Comparison of ENCODE assay signal across 18 cellular contexts in genomic region chr3:40078590-40078989, GRCh38.
DNase-seq lines count a peak whose midpoint lies in the region; ATAC-seq, FAIRE-seq and TF ChIP-seq lines count a peak whose summit lies in the region.
"Had no signal": no experiment of that assay in that cellular context is flagged by ENCODE, and none has a peak within 500 bp of the region (broad histone marks: within the 10 kb centered on the region; RNA-seq: fewer than 3 reads in every experiment).

No MANE protein-coding gene starts in this region.

- peak overlapping the region; percentile 12; the same call in 1 of the 2 replicates for H3K4me3 Mint-ChIP-seq in HFFc6

- no peaks in the 10 kb centered on the region for H3K79me2 ChIP-seq in keratinocyte (ENCODE audit: control insufficient read depth, insufficient read depth, low read length)

- no peaks in the 10 kb centered on the region for H3K36me3 ChIP-seq in keratinocyte (ENCODE audit: control insufficient read depth in 2 of 2, extremely low read depth in 1 of 2, insufficient read depth in 2 of 2, low read length in 2 of 2)
- H3K36me3 ChIP-seq: SJCRH30 had no signal

- H3K27me3 Mint-ChIP-seq in HFFc6 (ENCODE audit: insufficient read depth): no peaks in the 10 kb centered on the region

- H3K9me1 ChIP-seq in keratinocyte (ENCODE audit: control insufficient read depth, extremely low read depth, insufficient read depth, low read length): no peaks in the 10 kb centered on the region

- no peaks in the 10 kb centered on the region for H3K9me3 ChIP-seq in keratinocyte (ENCODE audit: control insufficient read depth, low read depth, low read length)
- H3K9me3 ChIP-seq: SJCRH30 had no signal

- H4K20me1 ChIP-seq in keratinocyte (ENCODE audit: control insufficient read depth, extremely low read depth, insufficient read depth, low read length): no peaks in the 10 kb centered on the region

- FAIRE-seq in keratinocyte (lab: Jason Lieb, UNC): no peak
- FAIRE-seq: HTR-8/SVneo had no signal

- peaks cover 17% of the 10 kb centered on the region for H3K4me1 ChIP-seq in keratinocyte (ENCODE audit: control insufficient read depth, extremely low read depth, insufficient read depth, low read length)
- H3K4me1 ChIP-seq: SJCRH30 had no signal

- no peak overlapping the region for H3K9ac ChIP-seq in keratinocyte (ENCODE audit: control insufficient read depth, extremely low read depth, insufficient read depth, low read length)

- dilution Hi-C loops in keratinocyte (cut with MboI; ENCODE audit: extremely low pct_ligation_motif_present, low sequenced_read_pairs): no loop called here

- H3K27ac ChIP-seq in keratinocyte (ENCODE audit: control insufficient read depth, insufficient read depth, low read length): no peak overlapping the region
- H3K27ac ChIP-seq: RWPE1, SJCRH30 had no signal

- no peak for ATAC-seq in GM21360 (IDR thresholded peaks at IDR 0.05; ENCODE audit: unreplicated experiment)
- ATAC-seq: PC-3 had no signal

- no peak overlapping the region for H3K4me2 ChIP-seq in keratinocyte (ENCODE audit: control insufficient read depth, extremely low read depth, insufficient read depth, low read depth, low read length)

- peaks cover 15% of the 10 kb centered on the region for H3K9me3 Mint-ChIP-seq in HFFc6

- TF ChIP-seq CTCF in HFFc6 (IDR thresholded peaks at IDR 0.05): no peak
- TF ChIP-seq CTCF in keratinocyte (optimal IDR thresholded peaks at IDR 0.05 in 1 of 3, IDR thresholded peaks at IDR 0.05 in 1 of 3, conservative IDR thresholded peaks at IDR 0.05 in 1 of 3; ENCODE audit: extremely low read depth in 1 of 3, insufficient read depth in 2 of 3, low read length in 3 of 3): no peak
- no peak for TF ChIP-seq CTCF in GM20000 (IDR thresholded peaks at IDR 0.05; ENCODE audit: extremely low read depth, missing control alignments)

- peak overlapping the region; percentile 86 for H3K27ac Mint-ChIP-seq in HFFc6
- H3K27ac Mint-ChIP-seq: CD4-positive, alpha-beta memory T cell had no signal

- DNase-seq in HFFc6 (no peak), cerebellar cortex (ENCODE audit: low spot score) (peak; percentile 81), keratinocyte (ENCODE audit: low read depth, low spot score) (no peak), superior temporal gyrus (ENCODE audit: extremely low spot score) (peak; percentile 62), HUDEP-2 (lab: John Stamatoyannopoulos, UW; ENCODE audit: unreplicated experiment in 76 of 76) (no peak), NCI-H526 treated with DMSO at 0.1 percent for 48 hours (lab: John Stamatoyannopoulos, UW) (no peak), GM20000 (ENCODE audit: low spot score) (no peak)
- DNase-seq: CD4-positive, alpha-beta memory T cell; HCEC 1CT; NCI-H1417; NCI-H187 treated with DMSO at 0.1 percent for 48 hours; NCI-H345; NCI-H774; PC-3; SJCRH30 had no signal

- H3K4me3 ChIP-seq in keratinocyte (ENCODE audit: control insufficient read depth in 2 of 3, extremely low read depth in 1 of 3, insufficient read depth in 2 of 3, low read depth in 1 of 3, low read length in 3 of 3): no peak overlapping the region
- H3K4me3 ChIP-seq: SJCRH30 had no signal

- H2AFZ ChIP-seq in keratinocyte (ENCODE audit: control insufficient read depth, low read length): peak overlapping the region; percentile 53

- peaks cover 32% of the 10 kb centered on the region for H3K36me3 Mint-ChIP-seq in HFFc6 (ENCODE audit: low read depth)
- H3K36me3 Mint-ChIP-seq: CD4-positive, alpha-beta memory T cell had no signal

- peaks cover 62% of the 10 kb centered on the region for H3K4me1 Mint-ChIP-seq in HFFc6 (ENCODE audit: low read depth)
- H3K4me1 Mint-ChIP-seq: CD4-positive, alpha-beta memory T cell had no signal

- H3K27me3 ChIP-seq in keratinocyte (ENCODE audit: control insufficient read depth, extremely low read depth, insufficient read depth, low read length): no peaks in the 10 kb centered on the region
- H3K27me3 ChIP-seq: SJCRH30 had no signal

Comparison
In these comparisons a context has a peak if more than half of its experiments do, and no peak if none do; other contexts are left out.
1. DNase-seq: peak in cerebellar cortex (single experiment) and superior temporal gyrus (single experiment); none in HFFc6 (single experiment), keratinocyte (single experiment), HUDEP-2 (0 of 76), NCI-H526 treated with DMSO at 0.1 percent for 48 hours (single experiment) and GM20000 (single experiment).